Comparison of ENCODE assay signal across 13 cellular contexts in the genomic region with DNA sequence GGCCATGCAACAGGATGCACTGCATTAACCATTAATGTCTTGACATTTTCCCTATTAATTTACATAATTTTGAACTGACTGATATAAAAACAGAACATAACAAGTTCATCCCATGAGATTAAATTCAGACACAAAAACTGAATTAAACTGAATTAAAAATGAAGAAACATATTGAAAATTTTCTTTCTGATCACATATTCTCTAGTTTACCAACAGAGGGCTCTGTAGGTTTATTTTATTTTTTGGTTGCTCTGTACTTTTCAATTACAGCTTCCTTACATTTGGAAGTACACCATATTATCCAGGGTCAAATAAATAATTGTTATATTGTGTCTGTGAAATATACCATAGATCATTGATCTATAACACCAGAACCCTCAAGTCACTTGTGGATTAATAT. TPM values are rescaled to one million over a fixed set of nuclear protein-coding genes. Genes with fewer than 3 reads are reported as not detected.
A peak's percentile ranks its signal among the peaks of the same experiment; 100 is the strongest.
DNase-seq lines count a peak whose midpoint lies in the region; ATAC-seq and TF ChIP-seq lines count a peak whose summit lies in the region.
"Had no signal": no experiment of that assay in that cellular context is flagged by ENCODE, and none has a peak within 500 bp of the region (broad histone marks: within the 10 kb centered on the region; RNA-seq: fewer than 3 reads in every experiment).

No MANE protein-coding gene starts in this region.

- no peaks in the 10 kb centered on the region for H3K9me3 Mint-ChIP-seq in type B pancreatic cell
- H3K9me3 Mint-ChIP-seq in activated CD8-positive, alpha-beta T cell treated with anti-CD3 and anti-CD28 coated beads, Interleukin-2, amount 10 ng/mL, durations not matched to agents 7 days and 5 days (ENCODE audit: insufficient read depth): no peaks in the 10 kb centered on the region
- H3K9me3 Mint-ChIP-seq: CD8-positive, alpha-beta T cell had no signal

- DNase-seq in heart left ventricle (no peak), right cardiac atrium (no peak), NCI-H748 treated with DMSO at 0.1 percent for 48 hours (lab: John Stamatoyannopoulos, UW) (peak; percentile 25), fibroblast of mammary gland (ENCODE audit: low read depth) (peak; percentile 8), type B pancreatic cell (ENCODE audit: extremely low spot score, unreplicated experiment) (no peak), left colon (no peak), putamen (ENCODE audit: low spot score) (no peak)
- no peak for DNase-seq in activated CD8-positive, alpha-beta T cell treated with anti-CD3 and anti-CD28 coated beads, Interleukin-2, amount 10 ng/mL, durations not matched to agents 7 days and 5 days
- DNase-seq: CD8-positive, alpha-beta T cell; GOT3; immature natural killer cell; stimulated activated CD8-positive, alpha-beta memory T cell treated with anti-CD3 and anti-CD28 coated beads, Interleukin-4, amount 100 ng/mL, for 48 hours; T1000 had no signal

- intact Hi-C loops in heart left ventricle (cut with DNase I): loop anchor here in 1 of 10 donors (10.0 kb wide), 1 partner anchor 1765 kb away; no protein-coding TSS in a partner anchor
- intact Hi-C loops in right cardiac atrium (cut with DNase I): no loop called here
- intact Hi-C loops in left colon (cut with DNase I, micrococcal nuclease): no loop called here

- H3K27ac ChIP-seq in heart left ventricle (no peak overlapping the region), right cardiac atrium (ENCODE audit: low read length) (no peak overlapping the region)

- H3K27me3 Mint-ChIP-seq in type B pancreatic cell: peaks cover 2% of the 10 kb centered on the region
- no peaks in the 10 kb centered on the region for H3K27me3 Mint-ChIP-seq in activated CD8-positive, alpha-beta T cell treated with anti-CD3 and anti-CD28 coated beads, Interleukin-2, amount 10 ng/mL, durations not matched to agents 7 days and 5 days (ENCODE audit: low read depth)

- ATAC-seq in heart left ventricle: no peak
- ATAC-seq in right cardiac atrium: no peak
- ATAC-seq in activated CD8-positive, alpha-beta T cell treated with anti-CD3 and anti-CD28 coated beads, Interleukin-2, amount 10 ng/mL, durations not matched to agents 7 days and 5 days: no peak
- ATAC-seq in left colon: no peak
- ATAC-seq: CD8-positive, alpha-beta T cell had no signal

- peak in 8 of 12 donors; percentile 13 to 37 (median 28) for TF ChIP-seq CTCF in heart left ventricle (IDR thresholded peaks at IDR 0.05)
- TF ChIP-seq CTCF in fibroblast of mammary gland (conservative IDR thresholded peaks at IDR 0.05; ENCODE audit: control insufficient read depth, insufficient read depth, low read depth, low read length): peak; percentile 39
- TF ChIP-seq CTCF in type B pancreatic cell (conservative IDR thresholded peaks at IDR 0.05): peak; percentile 80

- H3K27me3 ChIP-seq in heart left ventricle: no peaks in the 10 kb centered on the region
- H3K27me3 ChIP-seq in right cardiac atrium (ENCODE audit: control insufficient read depth, insufficient read depth): no peaks in the 10 kb centered on the region

- H3K9me3 ChIP-seq in heart left ventricle (no peaks in the 10 kb centered on the region), right cardiac atrium (ENCODE audit: control insufficient read depth, low read length) (no peaks in the 10 kb centered on the region)

- H3K4me3 ChIP-seq in heart left ventricle: no peak overlapping the region
- no peak overlapping the region for H3K4me3 ChIP-seq in right cardiac atrium (ENCODE audit: low read length)
- no peak overlapping the region for H3K4me3 ChIP-seq in fibroblast of mammary gland (ENCODE audit: control insufficient read depth, low read depth, low read length)

- H3K36me3 Mint-ChIP-seq in type B pancreatic cell: no peaks in the 10 kb centered on the region
- no peaks in the 10 kb centered on the region for H3K36me3 Mint-ChIP-seq in activated CD8-positive, alpha-beta T cell treated with anti-CD3 and anti-CD28 coated beads, Interleukin-2, amount 10 ng/mL, durations not matched to agents 7 days and 5 days (ENCODE audit: low read depth)
- H3K36me3 Mint-ChIP-seq: CD8-positive, alpha-beta T cell; immature natural killer cell had no signal

- no peak for TF ChIP-seq POLR2A in heart left ventricle (IDR thresholded peaks at IDR 0.05)

- no peaks in the 10 kb centered on the region for H3K4me1 Mint-ChIP-seq in type B pancreatic cell (ENCODE audit: unreplicated experiment)
- H3K4me1 Mint-ChIP-seq in activated CD8-positive, alpha-beta T cell treated with anti-CD3 and anti-CD28 coated beads, Interleukin-2, amount 10 ng/mL, durations not matched to agents 7 days and 5 days (ENCODE audit: low read depth): no peaks in the 10 kb centered on the region
- H3K4me1 Mint-ChIP-seq: immature natural killer cell had no signal

- no peaks in the 10 kb centered on the region for H3K36me3 ChIP-seq in heart left ventricle

- POLR2A ChIA-PET in activated CD8-positive, alpha-beta T cell treated with anti-CD3 and anti-CD28 coated beads, Interleukin-2, amount 10 ng/mL, durations not matched to agents 7 days and 5 days (lab: Charles Lee): no interaction called here

- CTCF ChIA-PET in activated CD8-positive, alpha-beta T cell treated with anti-CD3 and anti-CD28 coated beads, Interleukin-2, amount 10 ng/mL, durations not matched to agents 7 days and 5 days (lab: Charles Lee): no interaction called here

- H3K4me1 ChIP-seq in heart left ventricle: no peaks in the 10 kb centered on the region
- no peaks in the 10 kb centered on the region for H3K4me1 ChIP-seq in right cardiac atrium (ENCODE audit: control insufficient read depth, insufficient read depth, low read length)

- no peak overlapping the region for H3K4me3 Mint-ChIP-seq in type B pancreatic cell
- no peak overlapping the region for H3K4me3 Mint-ChIP-seq in activated CD8-positive, alpha-beta T cell treated with anti-CD3 and anti-CD28 coated beads, Interleukin-2, amount 10 ng/mL, durations not matched to agents 7 days and 5 days
- H3K4me3 Mint-ChIP-seq: CD8-positive, alpha-beta T cell; immature natural killer cell had no signal

- H3K27ac Mint-ChIP-seq in type B pancreatic cell: no peak overlapping the region
- no peak overlapping the region for H3K27ac Mint-ChIP-seq in activated CD8-positive, alpha-beta T cell treated with anti-CD3 and anti-CD28 coated beads, Interleukin-2, amount 10 ng/mL, durations not matched to agents 7 days and 5 days
- H3K27ac Mint-ChIP-seq: CD8-positive, alpha-beta T cell; immature natural killer cell had no signal

RNA-seq across cellular contexts. Expression of a gene that starts 27.3 kb away (rescaled TPM):
- not detected for total RNA-seq in heart left ventricle
- not detected for polyA plus RNA-seq in heart left ventricle
- total RNA-seq in right cardiac atrium: not detected
- not detected for polyA plus RNA-seq in right cardiac atrium
- total RNA-seq in type B pancreatic cell (ENCODE audit: low replicate concordance): 2.1 TPM in 1 of 2 replicates, not detected in the other
- not detected for total RNA-seq in activated CD8-positive, alpha-beta T cell treated with anti-CD3 and anti-CD28 coated beads, Interleukin-2, amount 10 ng/mL, durations not matched to agents 7 days and 5 days
- not detected for total RNA-seq in left colon
- total RNA-seq: CD8-positive, alpha-beta T cell had no signal
- polyA plus RNA-seq: immature natural killer cell had no signal

RNA-seq across cellular contexts. Expression of a gene that starts 53.7 kb away (rescaled TPM):
- not detected for total RNA-seq in heart left ventricle
- polyA plus RNA-seq in heart left ventricle: not detected
- not detected for total RNA-seq in right cardiac atrium
- not detected for polyA plus RNA-seq in right cardiac atrium
- total RNA-seq in type B pancreatic cell (ENCODE audit: low replicate concordance): 1.1 and 4.2 TPM in 2 replicates
- not detected for total RNA-seq in activated CD8-positive, alpha-beta T cell treated with anti-CD3 and anti-CD28 coated beads, Interleukin-2, amount 10 ng/mL, durations not matched to agents 7 days and 5 days
- 1 to 10 TPM in 1 of 2 donors, under 1 TPM in 1; 0.31 to 2.6 TPM for total RNA-seq in left colon
- total RNA-seq: CD8-positive, alpha-beta T cell had no signal
- polyA plus RNA-seq: immature natural killer cell had no signal

Comparison
In these comparisons a context has a peak if more than half of its experiments do, and no peak if none do; other contexts are left out.
1. DNase-seq: peak in NCI-H748 treated with DMSO at 0.1 percent for 48 hours (single experiment) and fibroblast of mammary gland (single experiment); none in heart left ventricle (0 of 5), right cardiac atrium (0 of 3), type B pancreatic cell (single experiment), activated CD8-positive, alpha-beta T cell treated with anti-CD3 and anti-CD28 coated beads, Interleukin-2, amount 10 ng/mL, durations not matched to agents 7 days and 5 days (single experiment), left colon (0 of 2) and putamen (single experiment).
2. CTCF ChIP-seq: peak in every context shown above with its lines; median percentile 80 in type B pancreatic cell; 39 in fibroblast of mammary gland; 28 in heart left ventricle.